ENCODE assay signal across 8 cellular contexts in genomic region chr11:45930031-45930794, GRCh38. TPM values are rescaled to one million over a fixed set of nuclear protein-coding genes. Genes with fewer than 3 reads are reported as not detected.
DNase-seq lines count a peak whose midpoint lies in the region; ATAC-seq lines count a peak whose summit lies in the region.

No MANE protein-coding gene starts in this region.

- H3K9me3 Mint-ChIP-seq in activated naive CD8-positive, alpha-beta T cell (ENCODE audit: low read depth) = no peaks in the 10 kb centered on the region
- H3K9me3 Mint-ChIP-seq in naive thymus-derived CD8-positive, alpha-beta T cell = no peaks in the 10 kb centered on the region

- ATAC-seq in GM19372 (IDR thresholded peaks at IDR 0.05; ENCODE audit: low read depth, unreplicated experiment) = peak; percentile 95
- ATAC-seq in HG03139 (IDR thresholded peaks at IDR 0.05; ENCODE audit: unreplicated experiment) = peak; percentile 90
- peak; percentile 82 to 84 for ATAC-seq in naive thymus-derived CD8-positive, alpha-beta T cell

- H3K4me1 Mint-ChIP-seq in activated naive CD8-positive, alpha-beta T cell (ENCODE audit: low read depth) = peaks cover 23% of the 10 kb centered on the region
- peaks cover 16 to 58% (median 36%) of the 10 kb centered on the region in 4 donors for H3K4me1 Mint-ChIP-seq in naive thymus-derived CD8-positive, alpha-beta T cell

- H3K4me3 Mint-ChIP-seq in activated naive CD8-positive, alpha-beta T cell = peak overlapping the region; percentile 65
- H3K4me3 Mint-ChIP-seq in naive thymus-derived CD8-positive, alpha-beta T cell = peak overlapping the region; percentile 34 to 84 (median 74)

- POLR2A ChIA-PET in naive thymus-derived CD8-positive, alpha-beta T cell (lab: Charles Lee) = interaction anchor here (0.8 to 6.3 kb wide), 3 partner anchors 8 to 53 kb away, joined by 3 to 57 read pairs (median 5); partner anchors contain the start of genes LARGE2 and PEX16

- DNase-seq in DMS153 (lab: John Stamatoyannopoulos, UW) (peak; percentile 93), NCI-H345 treated with DMSO at 0.1 percent for 48 hours (lab: John Stamatoyannopoulos, UW; ENCODE audit: unreplicated experiment) (peak; percentile 80), dedifferentiated amniotic fluid mesenchymal stem cell (ENCODE audit: extremely low spot score) (no peak), HuH-7.5 (ENCODE audit: low spot score) (no peak)
- DNase-seq in naive thymus-derived CD8-positive, alpha-beta T cell = peak in 7 of 10 donors; percentile 12 to 76 (median 36)

- no peaks in the 10 kb centered on the region for H3K36me3 Mint-ChIP-seq in activated naive CD8-positive, alpha-beta T cell
- peaks cover 0 to 32% (median 7%) of the 10 kb centered on the region in 3 donors for H3K36me3 Mint-ChIP-seq in naive thymus-derived CD8-positive, alpha-beta T cell

- peak overlapping the region; percentile 76 for H3K27ac Mint-ChIP-seq in activated naive CD8-positive, alpha-beta T cell
- H3K27ac Mint-ChIP-seq in naive thymus-derived CD8-positive, alpha-beta T cell = peak overlapping the region; percentile 84 to 97 (median 90)

- H3K27me3 Mint-ChIP-seq in activated naive CD8-positive, alpha-beta T cell = no peaks in the 10 kb centered on the region
- no peaks in the 10 kb centered on the region for H3K27me3 Mint-ChIP-seq in naive thymus-derived CD8-positive, alpha-beta T cell

RNA-seq across cellular contexts. Expression of gene LARGE2, which starts 7.8 kb away (rescaled TPM):
- 1 to 10 TPM; 4.1 to 5.6 TPM for total RNA-seq in naive thymus-derived CD8-positive, alpha-beta T cell
- 1 to 10 TPM in 2 of 3 donors, under 1 TPM in 1; 0.71 to 2.0 (median 1.7) TPM for polyA plus RNA-seq in naive thymus-derived CD8-positive, alpha-beta T cell

RNA-seq across cellular contexts. Expression of gene PEX16, which starts 12.5 kb away (rescaled TPM):
- 10 to 100 TPM; 66.8 to 74.1 TPM for total RNA-seq in naive thymus-derived CD8-positive, alpha-beta T cell
- 10 to 100 TPM; 46.1 to 54.1 (median 53.2) TPM for polyA plus RNA-seq in naive thymus-derived CD8-positive, alpha-beta T cell

RNA-seq across cellular contexts. Expression of gene FREY1, which starts 23.1 kb away (rescaled TPM):
- total RNA-seq in naive thymus-derived CD8-positive, alpha-beta T cell = 1 to 10 TPM; 3.1 to 3.4 TPM
- polyA plus RNA-seq in naive thymus-derived CD8-positive, alpha-beta T cell = not detected

RNA-seq across cellular contexts. Expression of gene MAPK8IP1, which starts 44.8 kb away (rescaled TPM):
- total RNA-seq in naive thymus-derived CD8-positive, alpha-beta T cell = 1 to 10 TPM; 1.6 to 2.1 TPM
- polyA plus RNA-seq in naive thymus-derived CD8-positive, alpha-beta T cell = not detected

Comparison
In these comparisons a context has a peak if more than half of its experiments do, and no peak if none do; other contexts are left out.
1. DNase-seq: peak in DMS153 (single experiment), NCI-H345 treated with DMSO at 0.1 percent for 48 hours (single experiment) and naive thymus-derived CD8-positive, alpha-beta T cell (7 of 10); none in dedifferentiated amniotic fluid mesenchymal stem cell (single experiment) and HuH-7.5 (single experiment).
2. Peak in every context shown above with its lines, with median percentiles within 50 percentile points of each other: ATAC-seq.